13 cellular contexts compared by ENCODE assay signal in genomic region chr3:98559769-98560168, GRCh38. TPM values are rescaled to one million over a fixed set of nuclear protein-coding genes. Genes with fewer than 3 reads are reported as not detected.
"Had no signal": no experiment of that assay in that cellular context is flagged by ENCODE, and none has a peak within 500 bp of the region (broad histone marks: within the 10 kb centered on the region; RNA-seq: fewer than 3 reads in every experiment).

No MANE protein-coding gene starts in this region.

RNA-seq across cellular contexts. Expression of gene GPR15, which starts 28.0 kb away (rescaled TPM):
- total RNA-seq: dermis microvascular lymphatic vessel endothelial cell, endodermal cell, gastrocnemius medialis, glomerular endothelial cell, kidney epithelial cell, left ventricle myocardium superior, lower leg skin, lung microvascular endothelial cell, mesenteric fat pad, mesothelial cell of epicardium, myocyte had no signal
- polyA plus RNA-seq: heart right ventricle, keratinocyte had no signal
